ENCODE assay signal across 23 cellular contexts in genomic region chr5:33261305-33261704, GRCh38.
DNase-seq lines count a peak whose midpoint lies in the region; ATAC-seq and TF ChIP-seq lines count a peak whose summit lies in the region.
"Had no signal": no experiment of that assay in that cellular context is flagged by ENCODE, and none has a peak within 500 bp of the region (broad histone marks: within the 10 kb centered on the region; RNA-seq: fewer than 3 reads in every experiment).

No MANE protein-coding gene starts in this region.

- BruUV-seq in IMR-90 (replicated peaks; lab: Mats Ljungman, UMichigan) (no TSS peak), mammary epithelial cell (replicated peaks; lab: Mats Ljungman, UMichigan) (no TSS peak)

- peaks cover 14% of the 10 kb centered on the region for H3K9me3 Mint-ChIP-seq in activated CD4-positive, alpha-beta memory T cell treated with anti-CD3 and anti-CD28 coated beads for 36 hours

- no peaks in the 10 kb centered on the region for H3K4me1 Mint-ChIP-seq in activated CD4-positive, alpha-beta memory T cell treated with anti-CD3 and anti-CD28 coated beads for 36 hours (ENCODE audit: low read depth)

- peak overlapping the region; percentile 80; the same call in 1 of the 2 replicates for H3K18ac ChIP-seq in IMR-90 (ENCODE audit: low read depth, low read length)

- H3K27ac ChIP-seq in IMR-90 (ENCODE audit: insufficient read depth, low read length) (no peak overlapping the region), mammary epithelial cell (ENCODE audit: insufficient read depth, low read depth, low read length) (no peak overlapping the region), gastroesophageal sphincter (no peak overlapping the region)
- H3K27ac ChIP-seq: adrenal gland, BLaER1, esophagus squamous epithelium, Peyer's patch had no signal

- H3K36me3 Mint-ChIP-seq in activated CD4-positive, alpha-beta memory T cell treated with anti-CD3 and anti-CD28 coated beads for 36 hours: no peaks in the 10 kb centered on the region

- H3K4me2 ChIP-seq in IMR-90 (ENCODE audit: low read depth, low read length) (peak overlapping the region; percentile 25; the same call in 1 of the 2 replicates), mammary epithelial cell (ENCODE audit: insufficient read depth, low read depth, low read length) (no peak overlapping the region)
- H3K4me2 ChIP-seq: BLaER1 had no signal

- no peaks in the 10 kb centered on the region for H3K79me2 ChIP-seq in mammary epithelial cell (ENCODE audit: insufficient read depth, low read length)

- H2BK20ac ChIP-seq in IMR-90 (ENCODE audit: low read depth, low read length): peak overlapping the region; percentile 81

- H3K27me3 Mint-ChIP-seq in activated CD4-positive, alpha-beta memory T cell treated with anti-CD3 and anti-CD28 coated beads for 36 hours: no peaks in the 10 kb centered on the region

- H3K36me3 ChIP-seq in IMR-90 (ENCODE audit: control insufficient read depth, insufficient read depth, low read length) (no peaks in the 10 kb centered on the region), mammary epithelial cell (ENCODE audit: insufficient read depth, low read length) (no peaks in the 10 kb centered on the region), gastroesophageal sphincter (no peaks in the 10 kb centered on the region)
- H3K36me3 ChIP-seq: adrenal gland, BLaER1, esophagus squamous epithelium, Peyer's patch had no signal

- no CpG with 5 or more reads among the region's 2 CpGs for WGBS in IMR-90 (ENCODE audit: extremely low coverage in 2 of 2, insufficient read length in 1 of 2), 2 experiments
- 56% methylated on average over 2 of the region's 2 CpGs for WGBS in mammary epithelial cell (ENCODE audit: low coverage, missing lambda C conversion rate)
- 86 to 100% methylated on average over 1 to 2 of the region's 2 CpGs for WGBS in gastroesophageal sphincter (ENCODE audit: low coverage in 1 of 2), 2 donors

- POLR2A ChIA-PET in IMR-90 (lab: Charles Lee; ENCODE audit: unreplicated experiment): no interaction called here
- POLR2A ChIA-PET in activated CD4-positive, alpha-beta memory T cell treated with anti-CD3 and anti-CD28 coated beads for 36 hours (lab: Charles Lee): no interaction called here

- H2AK9ac ChIP-seq in IMR-90 (replicated peaks; ENCODE audit: low read depth, low read length, poor library complexity): no peak overlapping the region

- H2AFZ ChIP-seq in IMR-90 (replicated peaks; ENCODE audit: low read length, poor library complexity) (peak overlapping the region; percentile 48), mammary epithelial cell (ENCODE audit: low read depth, low read length) (peak overlapping the region; percentile 61)

- H2AK5ac ChIP-seq in IMR-90 (ENCODE audit: low read depth, low read length): 0 out of 2 replicates have a peak overlapping the region, but pooled peaks have one; percentile 7

- no peak overlapping the region for H3K27ac Mint-ChIP-seq in activated CD4-positive, alpha-beta memory T cell treated with anti-CD3 and anti-CD28 coated beads for 36 hours
- H3K27ac Mint-ChIP-seq: dendritic cell treated with granulocyte-macrophage colony-stimulating factor and Interleukin-4, amounts not matched to agents 40 ng/mL and 50 ng/mL, for 4 days; mesothelial cell of epicardium had no signal

- H4K8ac ChIP-seq in IMR-90 (ENCODE audit: low read depth in 2 of 2, low read length in 2 of 2): peak overlapping the region; percentile 52 to 74; a peak in 3 of 4 replicates

- H4K20me1 ChIP-seq in IMR-90 (ENCODE audit: insufficient read depth, low read length) (no peaks in the 10 kb centered on the region), mammary epithelial cell (ENCODE audit: insufficient read depth, low read length) (no peaks in the 10 kb centered on the region)
- H4K20me1 ChIP-seq: BLaER1 had no signal

- H2BK15ac ChIP-seq in IMR-90 (ENCODE audit: low read depth, low read length): peak overlapping the region; percentile 28; the same call in 1 of the 3 replicates

- no peak for TF ChIP-seq CTCF in IMR-90 (conservative IDR thresholded peaks at IDR 0.05; ENCODE audit: low read depth, low read length)
- TF ChIP-seq CTCF in mammary epithelial cell (conservative IDR thresholded peaks at IDR 0.05 in 1 of 2, IDR thresholded peaks at IDR 0.05 in 1 of 2; ENCODE audit: extremely low read depth in 1 of 2, insufficient read depth in 1 of 2, low read depth in 1 of 2, low read length in 2 of 2): no peak
- no peak for TF ChIP-seq CTCF in gastroesophageal sphincter (IDR thresholded peaks at IDR 0.05)

- 0 out of 2 replicates have a peak overlapping the region, but pooled peaks have one; percentile 17 for H3K56ac ChIP-seq in IMR-90 (ENCODE audit: extremely low read depth, insufficient read depth, low read length)

- intact Hi-C loops in IMR-90 (cut with micrococcal nuclease) (no loop called here), mammary epithelial cell (cut with micrococcal nuclease) (no loop called here)
- intact Hi-C loops in activated CD4-positive, alpha-beta memory T cell treated with anti-CD3 and anti-CD28 coated beads for 36 hours (cut with micrococcal nuclease): no loop called here

- DNase-seq in AG08395 (ENCODE audit: low spot score) (peak; percentile 49), IMR-90 (peak; percentile 89), mammary epithelial cell (peak; percentile 28), iris pigment epithelial cell (ENCODE audit: low read depth) (peak; percentile 60), hypothalamus (lab: John Stamatoyannopoulos, UW) (no peak)
- no peak for DNase-seq in activated CD4-positive, alpha-beta memory T cell treated with anti-CD3 and anti-CD28 coated beads for 36 hours
- no peak for DNase-seq in activated naive CD4-positive, alpha-beta T cell treated with anti-CD3 and anti-CD28 coated beads, Interleukin-2, amount 50 U/mL, for 16 hours
- DNase-seq: activated CD4-positive, alpha-beta T cell treated with anti-CD3 and anti-CD28 coated beads for 48 hours; activated T-cell treated with anti-CD3 and anti-CD28 coated beads, Interleukin-2, amount 50 U/mL, for 4 hours; adrenal gland; DND-41; esophagus squamous epithelium; MM.1S; NCI-H2029; NCI-H526 treated with DMSO at 0.1 percent for 48 hours; occipital lobe; Peyer's patch; small intestine; stimulated activated naive CD8-positive, alpha-beta T cell treated with anti-CD3 and anti-CD28 coated beads, Interleukin-15, Interleukin-2, amounts not matched to agents 100 U/mL and 50 U/mL, for 24 hours had no signal

- H3K23ac ChIP-seq in IMR-90 (ENCODE audit: low read depth, low read length): peak overlapping the region; percentile 60

- no peak for TF ChIP-seq POLR2A in IMR-90 (IDR thresholded peaks at IDR 0.05; ENCODE audit: low read depth, low read length)
- TF ChIP-seq POLR2A in gastroesophageal sphincter (IDR thresholded peaks at IDR 0.05): no peak

- peaks cover 10% of the 10 kb centered on the region; the same call in 1 of the 2 replicates for H3K9me1 ChIP-seq in IMR-90 (ENCODE audit: insufficient read depth, low read length)

- ATAC-seq in IMR-90 (ENCODE audit: low read depth) (peak; percentile 76), gastroesophageal sphincter (no peak)
- ATAC-seq: activated T-cell treated with anti-CD3 and anti-CD28 coated beads, Interleukin-2, amount 50 U/mL, for 4 hours; stimulated activated naive CD8-positive, alpha-beta T cell treated with anti-CD3 and anti-CD28 coated beads, Interleukin-15, Interleukin-2, amounts not matched to agents 100 U/mL and 50 U/mL, for 24 hours had no signal

- peak overlapping the region; percentile 31; the same call in 1 of the 2 replicates for H4K91ac ChIP-seq in IMR-90 (ENCODE audit: insufficient read depth, low read depth, low read length)

- H3K4ac ChIP-seq in IMR-90 (ENCODE audit: low read depth, low read length): peak overlapping the region; percentile 65; the same call in 1 of the 2 replicates

- no peak overlapping the region for H3K4me3 Mint-ChIP-seq in activated CD4-positive, alpha-beta memory T cell treated with anti-CD3 and anti-CD28 coated beads for 36 hours
- H3K4me3 Mint-ChIP-seq: activated T-cell treated with anti-CD3 and anti-CD28 coated beads, Interleukin-2, amount 50 U/mL, for 4 hours; dendritic cell treated with granulocyte-macrophage colony-stimulating factor and Interleukin-4, amounts not matched to agents 40 ng/mL and 50 ng/mL, for 4 days; mesothelial cell of epicardium had no signal

- in situ Hi-C loops in IMR-90 (cut with MboI; ENCODE audit: low sequenced_read_pairs): no loop called here
- in situ Hi-C loops in mammary epithelial cell (cut with MboI; ENCODE audit: low sequenced_read_pairs in 2 of 2): no loop called here

- no peak for TF ChIP-seq RAD21 in IMR-90 (IDR thresholded peaks at IDR 0.05; ENCODE audit: low read length)

- H3K27me3 ChIP-seq in IMR-90 (ENCODE audit: control insufficient read depth, insufficient read depth, low read length): no peaks in the 10 kb centered on the region
- H3K27me3 ChIP-seq in mammary epithelial cell (ENCODE audit: insufficient read depth, low read length): no peaks in the 10 kb centered on the region
- no peaks in the 10 kb centered on the region for H3K27me3 ChIP-seq in gastroesophageal sphincter
- H3K27me3 ChIP-seq: adrenal gland, BLaER1, esophagus squamous epithelium, Peyer's patch had no signal

- H3K14ac ChIP-seq in IMR-90 (replicated peaks; ENCODE audit: low read depth, low read length): peak overlapping the region; percentile 78; the same call in 1 of the 2 replicates

- H2BK120ac ChIP-seq in IMR-90 (ENCODE audit: low read depth, low read length): peak overlapping the region; percentile 70

- dilution Hi-C loops in IMR-90 (cut with HindIII; ENCODE audit: low sequenced_read_pairs, unreplicated experiment) (no loop called here), mammary epithelial cell (cut with HindIII; ENCODE audit: low sequenced_read_pairs) (no loop called here)

- H3K9me3 ChIP-seq in IMR-90 (ENCODE audit: control insufficient read depth, insufficient read depth, low read length): no peaks in the 10 kb centered on the region
- no peaks in the 10 kb centered on the region for H3K9me3 ChIP-seq in mammary epithelial cell (replicated peaks; ENCODE audit: insufficient read depth, low read length)
- peaks cover 0 to 7% (median 0%) of the 10 kb centered on the region in 3 donors for H3K9me3 ChIP-seq in gastroesophageal sphincter
- H3K9me3 ChIP-seq: adrenal gland, BLaER1, Peyer's patch had no signal

- CTCF ChIA-PET in IMR-90 (lab: Yijun Ruan, JAX): interaction anchor here (0.7 kb wide), 1 partner anchor 54 kb away, joined by 6 read pairs; no protein-coding TSS in a partner anchor
- CTCF ChIA-PET in mammary epithelial cell (lab: Charles Lee; ENCODE audit: low non-redundant PET): no interaction called here
- CTCF ChIA-PET in activated CD4-positive, alpha-beta memory T cell treated with anti-CD3 and anti-CD28 coated beads for 36 hours (lab: Charles Lee): no interaction called here

- peak overlapping the region; percentile 85 for H2BK5ac ChIP-seq in IMR-90 (ENCODE audit: low read depth, low read length, poor library complexity, severe bottlenecking)

- peaks cover 5% of the 10 kb centered on the region for H3K4me1 ChIP-seq in IMR-90 (ENCODE audit: control insufficient read depth, insufficient read depth, low read length)
- H3K4me1 ChIP-seq in mammary epithelial cell (ENCODE audit: insufficient read depth, low read length): peaks cover 9% of the 10 kb centered on the region
- no peaks in the 10 kb centered on the region for H3K4me1 ChIP-seq in gastroesophageal sphincter
- H3K4me1 ChIP-seq: adrenal gland, BLaER1, Peyer's patch had no signal

- no peak for TF ChIP-seq EP300 in gastroesophageal sphincter (IDR thresholded peaks at IDR 0.05)

- no peaks in the 10 kb centered on the region for H3K79me1 ChIP-seq in IMR-90 (ENCODE audit: low read depth in 1 of 2, low read length in 2 of 2)

- H3K4me3 ChIP-seq in IMR-90 (ENCODE audit: insufficient read depth, low read depth, low read length): no peak overlapping the region
- no peak overlapping the region for H3K4me3 ChIP-seq in mammary epithelial cell (replicated peaks in 1 of 3; ENCODE audit: insufficient read depth in 1 of 3, low read depth in 2 of 3, low read length in 3 of 3)
- H3K4me3 ChIP-seq in gastroesophageal sphincter: no peak overlapping the region
- H3K4me3 ChIP-seq: adrenal gland, BLaER1, esophagus squamous epithelium, Peyer's patch had no signal

- peak overlapping the region; percentile 43; the same call in 1 of the 2 replicates for H4K5ac ChIP-seq in IMR-90 (ENCODE audit: low read depth, low read length)

- no peak overlapping the region for H3K9ac ChIP-seq in IMR-90 (ENCODE audit: low read depth, low read length)
- no peak overlapping the region for H3K9ac ChIP-seq in mammary epithelial cell (ENCODE audit: insufficient read depth, low read length)
- H3K9ac ChIP-seq: BLaER1 had no signal

Comparison
In these comparisons a context has a peak if more than half of its experiments do, and no peak if none do; other contexts are left out.
1. DNase-seq: peak in AG08395 (single experiment), IMR-90 (single experiment), mammary epithelial cell (single experiment) and iris pigment epithelial cell (single experiment); none in activated CD4-positive, alpha-beta memory T cell treated with anti-CD3 and anti-CD28 coated beads for 36 hours (single experiment), hypothalamus (0 of 51) and activated naive CD4-positive, alpha-beta T cell treated with anti-CD3 and anti-CD28 coated beads, Interleukin-2, amount 50 U/mL, for 16 hours (single experiment).